Comparison of ENCODE assay signal across 8 cellular contexts in the genomic region with DNA sequence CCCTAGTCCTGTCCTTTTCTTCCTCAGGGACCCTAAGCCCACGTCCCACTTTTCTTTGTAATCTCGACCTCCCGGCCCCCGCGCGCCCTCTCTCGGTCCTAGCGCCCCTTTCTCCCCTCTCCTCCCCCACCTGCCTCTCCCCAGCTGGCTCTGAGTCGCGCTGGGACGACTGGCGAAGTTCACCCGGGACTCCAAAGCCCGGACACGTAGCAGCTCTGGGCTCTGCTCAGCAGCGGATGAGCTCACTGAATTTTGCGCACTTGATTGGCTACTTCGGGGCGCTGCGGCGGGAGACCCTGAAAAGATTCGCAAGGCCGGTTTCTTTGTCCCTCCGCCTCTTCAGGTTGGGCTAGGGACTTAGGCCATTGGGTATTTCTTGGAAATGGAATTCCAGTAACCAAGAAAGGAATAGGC. TPM values are rescaled to one million over a fixed set of nuclear protein-coding genes. Genes with fewer than 3 reads are reported as not detected.
A peak's percentile ranks its signal among the peaks of the same experiment; 100 is the strongest.
DNase-seq lines count a peak whose midpoint lies in the region; ATAC-seq and TF ChIP-seq lines count a peak whose summit lies in the region.

No MANE protein-coding gene starts in this region.

- peaks cover 61% of the 10 kb centered on the region for H3K27me3 Mint-ChIP-seq in dendritic cell treated with granulocyte-macrophage colony-stimulating factor and Interleukin-4, amounts not matched to agents 40 ng/mL and 50 ng/mL, for 4 days
- peaks cover 28% of the 10 kb centered on the region for H3K27me3 Mint-ChIP-seq in Caco-2 (ENCODE audit: insufficient read depth, unreplicated experiment)

- no peaks in the 10 kb centered on the region for H3K36me3 Mint-ChIP-seq in dendritic cell treated with granulocyte-macrophage colony-stimulating factor and Interleukin-4, amounts not matched to agents 40 ng/mL and 50 ng/mL, for 4 days (ENCODE audit: low read depth)
- H3K36me3 Mint-ChIP-seq in Caco-2 (ENCODE audit: insufficient read depth, unreplicated experiment): no peaks in the 10 kb centered on the region

- H3K27ac ChIP-seq in lung (ENCODE audit: low read depth in 1 of 2, low read length in 1 of 2) (no peak overlapping the region), transverse colon (no peak overlapping the region)

- intact Hi-C loops in dendritic cell treated with granulocyte-macrophage colony-stimulating factor and Interleukin-4, amounts not matched to agents 40 ng/mL and 50 ng/mL, for 4 days (cut with micrococcal nuclease): no loop called here
- intact Hi-C loops in transverse colon (cut with DNase I; ENCODE audit: low total_unique reads): no loop called here
- intact Hi-C loops in Caco-2 (cut with micrococcal nuclease; ENCODE audit: unreplicated experiment): no loop called here

- H3K36me3 ChIP-seq in lung (ENCODE audit: control insufficient read depth in 2 of 2, insufficient read depth in 2 of 2, low read length in 2 of 2) (no peaks in the 10 kb centered on the region), transverse colon (no peaks in the 10 kb centered on the region), Caco-2 (ENCODE audit: control insufficient read depth, insufficient read depth, low read length) (no peaks in the 10 kb centered on the region)

- 1% methylated on average over 24 of the region's 24 CpGs for WGBS in lung, 2 donors
- 10% methylated on average over 24 of the region's 24 CpGs; no CpG with 5 or more reads in 1 of the 2 donors for WGBS in transverse colon (ENCODE audit: low coverage in 1 of 2), 2 donors

- CTCF ChIA-PET in Caco-2 (lab: Charles Lee): interaction anchor here (0.5 to 0.6 kb wide), 2 partner anchors 8 to 19 kb away, joined by 3 read pairs; no protein-coding TSS in a partner anchor

- DNase-seq in GM04504 (ENCODE audit: low read depth) (peak; percentile 3), M059J (ENCODE audit: low read depth) (peak; percentile 58), lung (ENCODE audit: low spot score) (peak; percentile 52), transverse colon (peak; percentile 53), Caco-2 (no peak), MV-4-11 (lab: John Stamatoyannopoulos, UW) (no peak)

- no TSS peak for BruUV-seq in Caco-2 (replicated peaks; lab: Mats Ljungman, UMichigan)

- peaks cover 0 to 5% of the 10 kb centered on the region in 2 donors for H3K4me1 ChIP-seq in lung (ENCODE audit: control insufficient read depth in 2 of 2, insufficient read depth in 2 of 2, low read length in 2 of 2)
- H3K4me1 ChIP-seq in transverse colon: peaks cover 0 to 8% (median 2%) of the 10 kb centered on the region in 4 donors
- H3K4me1 ChIP-seq in Caco-2: no peaks in the 10 kb centered on the region

- peak overlapping the region; percentile 74 for H3K4me3 Mint-ChIP-seq in dendritic cell treated with granulocyte-macrophage colony-stimulating factor and Interleukin-4, amounts not matched to agents 40 ng/mL and 50 ng/mL, for 4 days
- H3K4me3 Mint-ChIP-seq in Caco-2 (ENCODE audit: unreplicated experiment): no peak overlapping the region

- POLR2A ChIA-PET in Caco-2 (lab: Charles Lee): no interaction called here

- no peaks in the 10 kb centered on the region for H3K9me3 ChIP-seq in lung (ENCODE audit: control insufficient read depth in 2 of 2, insufficient read depth in 1 of 2, low read length in 1 of 2)
- no peaks in the 10 kb centered on the region for H3K9me3 ChIP-seq in transverse colon
- H3K9me3 ChIP-seq in Caco-2: no peaks in the 10 kb centered on the region

- H3K27ac Mint-ChIP-seq in dendritic cell treated with granulocyte-macrophage colony-stimulating factor and Interleukin-4, amounts not matched to agents 40 ng/mL and 50 ng/mL, for 4 days: peak overlapping the region; percentile 86
- H3K27ac Mint-ChIP-seq in Caco-2 (ENCODE audit: unreplicated experiment): no peak overlapping the region

- TF ChIP-seq EP300 in transverse colon (IDR thresholded peaks at IDR 0.05; ENCODE audit: low read depth): no peak

- no peak for TF ChIP-seq CTCF in lung (IDR thresholded peaks at IDR 0.05; ENCODE audit: control extremely low read depth, extremely low read depth)
- TF ChIP-seq CTCF in transverse colon (IDR thresholded peaks at IDR 0.05): no peak
- no peak for TF ChIP-seq CTCF in Caco-2 (IDR thresholded peaks at IDR 0.05; ENCODE audit: insufficient read depth in 1 of 2, low read depth in 1 of 2, low read length in 1 of 2, severe bottlenecking in 1 of 2, unreplicated experiment in 1 of 2)

- H3K9me3 Mint-ChIP-seq in dendritic cell treated with granulocyte-macrophage colony-stimulating factor and Interleukin-4, amounts not matched to agents 40 ng/mL and 50 ng/mL, for 4 days: no peaks in the 10 kb centered on the region
- no peaks in the 10 kb centered on the region for H3K9me3 Mint-ChIP-seq in Caco-2 (ENCODE audit: unreplicated experiment)

- H3K4me3 ChIP-seq in lung (no peak overlapping the region), transverse colon (peak overlapping the region in 1 of 4 donors; percentile 33), Caco-2 (ENCODE audit: low read depth, low read length) (no peak overlapping the region)

- in situ Hi-C loops in transverse colon (cut with MboI; ENCODE audit: low pct_ligation_motif_present in 1 of 4, low pct_unique_long_range_greater_than_20kb in 1 of 4, low sequenced_read_pairs in 3 of 4): no loop called here

- ATAC-seq in GM21529 (IDR thresholded peaks at IDR 0.05; ENCODE audit: unreplicated experiment) (peak; percentile 97), lung (ENCODE audit: insufficient read depth, low FRiP score) (peak; percentile 75)

- H3K4me1 Mint-ChIP-seq in dendritic cell treated with granulocyte-macrophage colony-stimulating factor and Interleukin-4, amounts not matched to agents 40 ng/mL and 50 ng/mL, for 4 days (ENCODE audit: low read depth): peaks cover 15% of the 10 kb centered on the region
- no peaks in the 10 kb centered on the region for H3K4me1 Mint-ChIP-seq in Caco-2 (ENCODE audit: low read depth, unreplicated experiment)

- no peak for TF ChIP-seq POLR2A in transverse colon (IDR thresholded peaks at IDR 0.05)

- H3K27me3 ChIP-seq in lung (ENCODE audit: control insufficient read depth, insufficient read depth): no peaks in the 10 kb centered on the region
- H3K27me3 ChIP-seq in transverse colon: peaks cover 51% of the 10 kb centered on the region
- no peaks in the 10 kb centered on the region for H3K27me3 ChIP-seq in Caco-2 (replicated peaks; ENCODE audit: control insufficient read depth, insufficient read depth, low read length)

RNA-seq across cellular contexts. Expression of a gene that starts 16.3 kb away (rescaled TPM):
- total RNA-seq in M059J (2014; rRNA removed; shearing (Covaris generic)): not detected in 2 replicates
- 10 to 100 TPM; 12.1 to 40.9 TPM for total RNA-seq in lung
- polyA plus RNA-seq in lung: 100 to 1,000 TPM in 1 of 2 donors, 10 to 100 TPM in 1; 65.2 to 119 TPM
- total RNA-seq in transverse colon: 10 to 100 TPM in 2 of 4 donors, 1 to 10 TPM in 2; 4.1 to 16.7 (median 9.9) TPM
- total RNA-seq in Caco-2 (2022): not detected in 2 replicates

RNA-seq across cellular contexts. Expression of a gene that starts 17.0 kb away (rescaled TPM):
- total RNA-seq in M059J (2014; rRNA removed; shearing (Covaris generic)): 0.47 and 0.54 TPM in 2 replicates
- total RNA-seq in lung (1 to 10 TPM; 2.2 to 3.7 TPM), transverse colon (1 to 10 TPM; 3.4 to 6.5 (median 5.1) TPM), Caco-2 (2022) (not detected in 2 replicates)
- 1 to 10 TPM in 1 of 2 donors, under 1 TPM in 1; 0.89 to 2.9 TPM for polyA plus RNA-seq in lung

Comparison
In these comparisons a context has a peak if more than half of its experiments do, and no peak if none do; other contexts are left out.
1. DNase-seq: peak in GM04504 (single experiment), M059J (single experiment), lung (single experiment) and transverse colon (single experiment); none in Caco-2 (0 of 2) and MV-4-11 (single experiment).